In genomic region chr7:43735403-43735801, GRCh38 we compare ENCODE assay signal across 15 cellular contexts. TPM values are rescaled to one million over a fixed set of nuclear protein-coding genes. Genes with fewer than 3 reads are reported as not detected.
DNase-seq lines count a peak whose midpoint lies in the region; ATAC-seq and TF ChIP-seq lines count a peak whose summit lies in the region.
"Had no signal": no experiment of that assay in that cellular context is flagged by ENCODE, and none has a peak within 500 bp of the region (broad histone marks: within the 10 kb centered on the region; RNA-seq: fewer than 3 reads in every experiment).

No MANE protein-coding gene starts in this region.

- no peak overlapping the region for H3K23ac ChIP-seq in neuronal stem cell (ENCODE audit: low read depth, low read length, poor library complexity)

- no peak overlapping the region for H2BK12ac ChIP-seq in neuronal stem cell (ENCODE audit: low read length)

- no peaks in the 10 kb centered on the region for H4K20me1 ChIP-seq in PC-3 (ENCODE audit: low read length)
- H4K20me1 ChIP-seq: BLaER1 had no signal

- no CpG with 5 or more reads among the region's 1 CpG for WGBS in neuronal stem cell (ENCODE audit: extremely low coverage in 2 of 2, insufficient read length in 2 of 2, insufficient replicate concordance in 1 of 2), 2 donors

- no peak overlapping the region for H2BK15ac ChIP-seq in neuronal stem cell (ENCODE audit: low read length)

- H2AFZ ChIP-seq in neuronal stem cell (ENCODE audit: low read length) (no peak overlapping the region), PC-3 (ENCODE audit: low read length) (no peak overlapping the region)

- no peak overlapping the region for H3K14ac ChIP-seq in neuronal stem cell (ENCODE audit: low read length)

- no peak overlapping the region for H2BK5ac ChIP-seq in neuronal stem cell (ENCODE audit: low read length)

- POLR2A ChIA-PET in PC-3 (lab: Charles Lee; ENCODE audit: unreplicated experiment) = no interaction called here

- no peak overlapping the region for H2AK5ac ChIP-seq in neuronal stem cell (ENCODE audit: low read depth, low read length)

- CTCF ChIA-PET in PC-3 (lab: Charles Lee) = interaction anchor here (0.6 kb wide), 1 partner anchor 114 kb away, joined by 3 read pairs; no protein-coding TSS in a partner anchor

- DNase-seq in neuronal stem cell (ENCODE audit: low spot score) = no peak
- no peak for DNase-seq in cortex of kidney (lab: John Stamatoyannopoulos, UW)
- DNase-seq in NCI-H1048 (lab: John Stamatoyannopoulos, UW) = no peak
- DNase-seq in PC-3 = no peak
- DNase-seq: activated CD4-positive, alpha-beta T cell treated with anti-CD3 and anti-CD28 coated beads for 1 hour; left cardiac atrium; NCI-H1105; NCI-H774 had no signal

- intact Hi-C loops in PC-3 (cut with micrococcal nuclease) = no loop called here

- no peaks in the 10 kb centered on the region for H3F3A ChIP-seq in PC-3 (ENCODE audit: low read length, unreplicated experiment)

- H3K4me2 ChIP-seq in neuronal stem cell (ENCODE audit: insufficient read depth, low read length, poor library complexity, severe bottlenecking) (no peak overlapping the region), PC-3 (ENCODE audit: low read length) (no peak overlapping the region)
- H3K4me2 ChIP-seq: BLaER1 had no signal

- H3K27me3 ChIP-seq in neuronal stem cell (ENCODE audit: control insufficient read depth in 3 of 3, insufficient read depth in 3 of 3, low read depth in 1 of 3, low read length in 3 of 3) = peaks cover 0 to 6% (median 0%) of the 10 kb centered on the region in 3 experiments
- H3K27me3 ChIP-seq in PC-3 (ENCODE audit: low read length) = no peaks in the 10 kb centered on the region
- H3K27me3 ChIP-seq: BLaER1, gastroesophageal sphincter, vagina had no signal

- no peaks in the 10 kb centered on the region for H3K36me3 ChIP-seq in neuronal stem cell (replicated peaks in 1 of 2; ENCODE audit: control insufficient read depth in 2 of 2, insufficient read depth in 2 of 2, low read length in 2 of 2)
- no peaks in the 10 kb centered on the region for H3K36me3 ChIP-seq in PC-3 (ENCODE audit: low read depth, low read length)
- H3K36me3 ChIP-seq: BLaER1, gastroesophageal sphincter, vagina had no signal

- H4K8ac ChIP-seq in neuronal stem cell (ENCODE audit: low read depth, low read length) = no peak overlapping the region

- no peaks in the 10 kb centered on the region for H3K79me1 ChIP-seq in neuronal stem cell (ENCODE audit: low read depth, low read length)

- peaks cover 0 to under 1% of the 10 kb centered on the region in 2 donors for H3K4me1 ChIP-seq in neuronal stem cell (ENCODE audit: control insufficient read depth in 2 of 2, insufficient read depth in 1 of 2, low read depth in 1 of 2, low read length in 2 of 2)
- H3K4me1 ChIP-seq in PC-3 (ENCODE audit: insufficient read depth, low read length) = 0 out of 2 replicates have a peak, but pooled peaks cover 2% of the 10 kb centered on the region
- H3K4me1 ChIP-seq: vagina had no signal

- H3K18ac ChIP-seq in neuronal stem cell (ENCODE audit: low read length) = no peak overlapping the region

- H2BK120ac ChIP-seq in neuronal stem cell (ENCODE audit: low read depth, low read length) = no peak overlapping the region

- no peak overlapping the region for H3K4ac ChIP-seq in neuronal stem cell (ENCODE audit: low read length)

- no peak overlapping the region for H4K91ac ChIP-seq in neuronal stem cell (ENCODE audit: low read depth, low read length, poor library complexity)

- no peak overlapping the region for H3K9ac ChIP-seq in neuronal stem cell (ENCODE audit: low read depth, low read length, poor library complexity)
- no peak overlapping the region for H3K9ac ChIP-seq in PC-3 (ENCODE audit: low read length)
- H3K9ac ChIP-seq: BLaER1 had no signal

- no peak overlapping the region for H3K27ac ChIP-seq in neuronal stem cell (replicated peaks; ENCODE audit: low read length)
- no peak overlapping the region for H3K27ac ChIP-seq in PC-3 (ENCODE audit: low read length)
- H3K27ac ChIP-seq: BLaER1, gastroesophageal sphincter, vagina had no signal

- no peaks in the 10 kb centered on the region for H3K79me2 ChIP-seq in PC-3 (ENCODE audit: low read length)

- ATAC-seq in GM18499 (IDR thresholded peaks at IDR 0.05; ENCODE audit: insufficient read depth, unreplicated experiment) (peak; percentile 20), GM19023 (IDR thresholded peaks at IDR 0.05; ENCODE audit: unreplicated experiment) (peak; percentile 3), HG02759 (IDR thresholded peaks at IDR 0.05; ENCODE audit: unreplicated experiment) (peak; percentile 34), HG03571 (IDR thresholded peaks at IDR 0.05; ENCODE audit: unreplicated experiment) (peak; percentile 12), PC-3 (no peak)
- ATAC-seq: gastroesophageal sphincter had no signal

- no peaks in the 10 kb centered on the region for H3K9me2 ChIP-seq in PC-3 (replicated peaks; ENCODE audit: low read length)

- H3K9me3 ChIP-seq in neuronal stem cell (replicated peaks in 1 of 2; ENCODE audit: control insufficient read depth in 2 of 2, insufficient read depth in 1 of 2, low read depth in 1 of 2, low read length in 2 of 2) (peaks cover 0 to 2% of the 10 kb centered on the region in 2 donors), PC-3 (ENCODE audit: low read length) (no peaks in the 10 kb centered on the region)
- H3K9me3 ChIP-seq: gastroesophageal sphincter, vagina had no signal

- TF ChIP-seq CTCF in PC-3 (conservative IDR thresholded peaks at IDR 0.05; ENCODE audit: low read depth, low read length) = no peak

- BruUV-seq in PC-3 (replicated peaks; lab: Mats Ljungman, UMichigan) = no TSS peak

- H3K4me3 ChIP-seq in neuronal stem cell (ENCODE audit: low read length in 2 of 2) = no peak overlapping the region
- no peak overlapping the region for H3K4me3 ChIP-seq in PC-3 (ENCODE audit: low read length)
- H3K4me3 ChIP-seq: BLaER1, gastroesophageal sphincter, vagina had no signal

RNA-seq across cellular contexts. Expression of gene COA1, which starts 6.1 kb away (rescaled TPM):
- 218 TPM for polyA plus RNA-seq in neuronal stem cell (2013, experiment 1 of 2)
- 216 TPM for polyA plus RNA-seq in neuronal stem cell (2013, experiment 2 of 2)
- total RNA-seq in PC-3 (2014; rRNA removed) = 65.8 and 82.0 TPM in 2 replicates

RNA-seq across cellular contexts. Expression of gene BLVRA, which starts 23.1 kb away (rescaled TPM):
- polyA plus RNA-seq in neuronal stem cell (2013, experiment 1 of 2) = 33.7 TPM
- 34.5 TPM for polyA plus RNA-seq in neuronal stem cell (2013, experiment 2 of 2)
- 27.6 and 33.9 TPM in 2 replicates for total RNA-seq in PC-3 (2014; rRNA removed)
